8 cellular contexts compared by ENCODE assay signal in genomic region chr4:119286377-119287002, GRCh38. TPM values are rescaled to one million over a fixed set of nuclear protein-coding genes. Genes with fewer than 3 reads are reported as not detected.
A peak's percentile ranks its signal among the peaks of the same experiment; 100 is the strongest.
DNase-seq lines count a peak whose midpoint lies in the region; ATAC-seq and TF ChIP-seq lines count a peak whose summit lies in the region.

No MANE protein-coding gene starts in this region.

- H3K27ac ChIP-seq in VCaP (no peak overlapping the region), smooth muscle cell (ENCODE audit: low read depth) (peak overlapping the region; percentile 5)

- H3K9ac ChIP-seq in smooth muscle cell (ENCODE audit: low read depth): no peak overlapping the region

- H3K27me3 Mint-ChIP-seq in glutamatergic neuron (ENCODE audit: unreplicated experiment): no peaks in the 10 kb centered on the region

- H3K4me3 Mint-ChIP-seq in glutamatergic neuron (ENCODE audit: unreplicated experiment): no peak overlapping the region

- peaks cover 12% of the 10 kb centered on the region for H3K4me1 ChIP-seq in smooth muscle cell (ENCODE audit: low read depth)

- H4K20me1 ChIP-seq in smooth muscle cell (ENCODE audit: low read depth): no peaks in the 10 kb centered on the region

- no peaks in the 10 kb centered on the region for H3K27me3 ChIP-seq in smooth muscle cell (ENCODE audit: low read depth)

- H3K36me3 ChIP-seq in smooth muscle cell (ENCODE audit: low read depth): no peaks in the 10 kb centered on the region

- peak overlapping the region; percentile 62 for H3K4me2 ChIP-seq in smooth muscle cell

- H3K27ac Mint-ChIP-seq in glutamatergic neuron (ENCODE audit: unreplicated experiment): no peak overlapping the region

- H3K4me3 ChIP-seq in smooth muscle cell: no peak overlapping the region

- no peaks in the 10 kb centered on the region for H3K36me3 Mint-ChIP-seq in glutamatergic neuron (ENCODE audit: unreplicated experiment)

- no peaks in the 10 kb centered on the region for H3K9me3 ChIP-seq in smooth muscle cell (replicated peaks; ENCODE audit: low read depth)

- H3K9me3 Mint-ChIP-seq in glutamatergic neuron (ENCODE audit: unreplicated experiment): no peaks in the 10 kb centered on the region

- no peaks in the 10 kb centered on the region for H3K79me2 ChIP-seq in smooth muscle cell (ENCODE audit: low read depth)

- 77% methylated on average over 3 of the region's 3 CpGs for WGBS in smooth muscle cell (ENCODE audit: low lambda C conversion rate)

- DNase-seq in stimulated activated CD4-positive, alpha-beta T cell treated with anti-CD3 and anti-CD28 coated beads, Interleukin-2, amount 100 ng/mL, for 48 hours: peak; percentile 21
- DNase-seq in stimulated activated CD4-positive, alpha-beta T cell treated with anti-CD3 and anti-CD28 coated beads, Interleukin-1b, Interleukin-23, amount 100 ng/mL, for 48 hours: no peak
- no peak for DNase-seq in glutamatergic neuron
- no peak for DNase-seq in smooth muscle cell (lab: John Stamatoyannopoulos, UW; ENCODE audit: unreplicated experiment)
- no peak for DNase-seq in SIG-M5 treated with dmso at 0.1 percent for 504 hours (lab: John Stamatoyannopoulos, UW; ENCODE audit: unreplicated experiment)
- no peak for DNase-seq in HPDE6-E6E7 (ENCODE audit: extremely low spot score)

- peaks cover 9% of the 10 kb centered on the region for H3F3A ChIP-seq in smooth muscle cell (ENCODE audit: low read depth)

- no peak for ATAC-seq in GM21447 (IDR thresholded peaks at IDR 0.05; ENCODE audit: unreplicated experiment)

- no peak overlapping the region for H2AFZ ChIP-seq in smooth muscle cell (ENCODE audit: low read depth)

- H3K4me1 Mint-ChIP-seq in glutamatergic neuron (ENCODE audit: low read depth, unreplicated experiment): no peaks in the 10 kb centered on the region

- TF ChIP-seq CTCF in VCaP (conservative IDR thresholded peaks at IDR 0.05) (peak; percentile 77), glutamatergic neuron (IDR thresholded peaks at IDR 0.05; ENCODE audit: partially characterized antibody, unreplicated experiment) (peak; percentile 79), smooth muscle cell (IDR thresholded peaks at IDR 0.05; ENCODE audit: borderline replicate concordance, insufficient read depth, poor library complexity, severe bottlenecking) (peak; percentile 66)

RNA-seq across cellular contexts. Expression of gene FABP2, which starts 35.4 kb away (rescaled TPM):
- total RNA-seq in glutamatergic neuron (ENCODE audit: unreplicated experiment) (not detected), smooth muscle cell (not detected in 2 replicates)
- polyA plus RNA-seq in smooth muscle cell: 0.13 TPM in 1 of 2 replicates, not detected in the other

Comparison
In these comparisons a context has a peak if more than half of its experiments do, and no peak if none do; other contexts are left out.
1. DNase-seq: peak in stimulated activated CD4-positive, alpha-beta T cell treated with anti-CD3 and anti-CD28 coated beads, Interleukin-2, amount 100 ng/mL, for 48 hours (2 of 2); none in stimulated activated CD4-positive, alpha-beta T cell treated with anti-CD3 and anti-CD28 coated beads, Interleukin-1b, Interleukin-23, amount 100 ng/mL, for 48 hours (single experiment), glutamatergic neuron (single experiment), smooth muscle cell (single experiment), SIG-M5 treated with dmso at 0.1 percent for 504 hours (single experiment) and HPDE6-E6E7 (single experiment).
2. Peak in every context shown above with its lines, with median percentiles within 50 percentile points of each other: CTCF ChIP-seq.